23 cellular contexts compared by ENCODE assay signal in the genomic region with DNA sequence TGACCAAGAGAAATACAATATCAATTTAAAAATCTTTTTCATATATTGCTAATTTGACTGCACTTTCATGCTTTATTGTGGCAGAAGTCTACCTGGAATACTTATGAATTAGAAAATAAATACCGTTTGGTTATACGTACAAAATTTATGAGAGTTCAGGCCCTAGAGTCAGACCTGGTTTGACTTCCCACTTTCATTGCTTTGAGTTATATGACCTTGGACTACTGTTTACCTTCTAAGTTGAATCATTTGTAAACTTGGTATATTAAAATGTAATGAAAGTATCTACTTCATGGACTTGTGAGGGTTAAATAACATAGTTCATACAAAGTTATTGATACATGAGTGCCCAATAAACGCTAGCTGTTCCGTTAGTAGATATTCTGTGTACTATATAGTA. TPM values are rescaled to one million over a fixed set of nuclear protein-coding genes. Genes with fewer than 3 reads are reported as not detected.
A peak's percentile ranks its signal among the peaks of the same experiment; 100 is the strongest.
DNase-seq lines count a peak whose midpoint lies in the region; ATAC-seq and TF ChIP-seq lines count a peak whose summit lies in the region.
"Had no signal": no experiment of that assay in that cellular context is flagged by ENCODE, and none has a peak within 500 bp of the region (broad histone marks: within the 10 kb centered on the region; RNA-seq: fewer than 3 reads in every experiment).

No MANE protein-coding gene starts in this region.

- no peaks in the 10 kb centered on the region for H3K9me2 ChIP-seq in hepatocyte (replicated peaks; ENCODE audit: insufficient read depth)

- WGBS in adrenal gland, 4 donors = 59 to 68% (median 59%) methylated on average over 4 of the region's 4 CpGs
- 80% methylated on average over 4 of the region's 4 CpGs for WGBS in hepatocyte (ENCODE audit: low lambda C conversion rate, missing lambda C conversion rate)

- no peak for TF ChIP-seq CTCF in CD4-positive, alpha-beta T cell (IDR thresholded peaks at IDR 0.05)
- TF ChIP-seq CTCF in adrenal gland (IDR thresholded peaks at IDR 0.05) (no peak), hepatocyte (IDR thresholded peaks at IDR 0.05; ENCODE audit: poor library complexity) (no peak), gastrocnemius medialis (IDR thresholded peaks at IDR 0.05 in 4 of 5, conservative IDR thresholded peaks at IDR 0.05 in 1 of 5) (no peak)

- H4K20me1 ChIP-seq in hepatocyte (ENCODE audit: insufficient read depth, poor library complexity, severe bottlenecking) = peaks cover 100% of the 10 kb centered on the region

- intact Hi-C loops in CD4-positive, alpha-beta T cell (cut with DNase I, micrococcal nuclease) = no loop called here
- intact Hi-C loops in adrenal gland (cut with DNase I) = loop anchor here in 1 of 2 donors (10.0 kb wide), 1 partner anchor 51 kb away; no protein-coding TSS in a partner anchor
- intact Hi-C loops in gastrocnemius medialis (cut with DNase I; ENCODE audit: low total_unique reads) = no loop called here

- no peak for DNase-seq in CD4-positive, alpha-beta T cell
- no peak for DNase-seq in adrenal gland
- DNase-seq in hepatocyte (ENCODE audit: low spot score) = no peak
- DNase-seq in gastrocnemius medialis = no peak
- no peak for DNase-seq in left lobe of liver (ENCODE audit: low spot score)
- DNase-seq in GF-D8 (lab: John Stamatoyannopoulos, UW) = no peak
- DNase-seq: activated CD4-positive, alpha-beta T cell treated with anti-CD3 and anti-CD28 coated beads, Interleukin-2, amount 50 U/mL, for 48 hours; activated gamma-delta T cell; amygdala; COR-L47; DND-41; effector CD4-positive, alpha-beta T cell; glutamatergic neuron; H7; NCI-H1930; NCI-H345 had no signal

- no peaks in the 10 kb centered on the region for H3K9me3 ChIP-seq in CD4-positive, alpha-beta T cell (ENCODE audit: control insufficient read depth, low read length)
- H3K9me3 ChIP-seq in adrenal gland (replicated peaks in 1 of 3) (no peaks in the 10 kb centered on the region), hepatocyte (ENCODE audit: low read depth) (no peaks in the 10 kb centered on the region), gastrocnemius medialis (no peaks in the 10 kb centered on the region)
- H3K9me3 ChIP-seq: SJSA1, suprapubic skin had no signal

- no peaks in the 10 kb centered on the region for H3K27me3 Mint-ChIP-seq in CD4-positive, alpha-beta T cell
- H3K27me3 Mint-ChIP-seq: central memory CD8-positive, alpha-beta T cell had no signal

- POLR2A ChIA-PET in CD4-positive, alpha-beta T cell (lab: Charles Lee) = interaction anchor here (2.3 kb wide), 1 partner anchor 12 kb away, joined by 23 read pairs; a partner anchor contains a TSS

- H3K4me1 ChIP-seq in adrenal gland (replicated peaks in 1 of 2) (peaks cover 59 to 100% of the 10 kb centered on the region in 2 donors), hepatocyte (ENCODE audit: insufficient read depth) (peaks cover 24% of the 10 kb centered on the region), gastrocnemius medialis (peaks cover 92 to 96% of the 10 kb centered on the region in 2 donors)

- H2AFZ ChIP-seq in hepatocyte = no peak overlapping the region

- no peaks in the 10 kb centered on the region for H3K36me3 ChIP-seq in adrenal gland (replicated peaks in 1 of 2)
- no peaks in the 10 kb centered on the region for H3K36me3 ChIP-seq in hepatocyte (replicated peaks; ENCODE audit: insufficient read depth, low read depth)
- H3K36me3 ChIP-seq in gastrocnemius medialis = no peaks in the 10 kb centered on the region
- H3K36me3 ChIP-seq: suprapubic skin had no signal

- TF ChIP-seq POLR2A in adrenal gland (IDR thresholded peaks at IDR 0.05) = no peak
- TF ChIP-seq POLR2A in gastrocnemius medialis (IDR thresholded peaks at IDR 0.05) = no peak

- H3K4me2 ChIP-seq in hepatocyte = peak overlapping the region; percentile 40

- ATAC-seq in CD4-positive, alpha-beta T cell (ENCODE audit: poor library complexity) = no peak
- ATAC-seq in gastrocnemius medialis (no peak), left lobe of liver (no peak), GM21381 (IDR thresholded peaks at IDR 0.05; ENCODE audit: unreplicated experiment) (no peak)

- no peak overlapping the region for H3K4me3 Mint-ChIP-seq in CD4-positive, alpha-beta T cell
- H3K4me3 Mint-ChIP-seq: central memory CD8-positive, alpha-beta T cell; stimulated activated effector memory CD8-positive, alpha-beta T cell treated with anti-CD3 and anti-CD28 coated beads, Interleukin-12 subunit alpha, Interleukin-12 subunit beta, amount 100 ng/mL, for 72 hours had no signal

- peaks cover 52% of the 10 kb centered on the region for H3K4me1 Mint-ChIP-seq in CD4-positive, alpha-beta T cell (ENCODE audit: low read depth)

- CTCF ChIA-PET in CD4-positive, alpha-beta T cell (lab: Charles Lee) = no interaction called here

- no peaks in the 10 kb centered on the region for H3K27me3 ChIP-seq in CD4-positive, alpha-beta T cell (ENCODE audit: control insufficient read depth, insufficient read depth, low read length)
- H3K27me3 ChIP-seq in adrenal gland (no peaks in the 10 kb centered on the region), hepatocyte (no peaks in the 10 kb centered on the region), gastrocnemius medialis (no peaks in the 10 kb centered on the region)
- H3K27me3 ChIP-seq: SJSA1, suprapubic skin had no signal

- H3K9me3 Mint-ChIP-seq in CD4-positive, alpha-beta T cell = no peaks in the 10 kb centered on the region
- H3K9me3 Mint-ChIP-seq: central memory CD8-positive, alpha-beta T cell; stimulated activated effector memory CD8-positive, alpha-beta T cell treated with anti-CD3 and anti-CD28 coated beads, Interleukin-12 subunit alpha, Interleukin-12 subunit beta, amount 100 ng/mL, for 72 hours had no signal

- in situ Hi-C loops in gastrocnemius medialis (cut with MboI; ENCODE audit: low sequenced_read_pairs in 4 of 4) = loop anchor here in 1 of 4 donors (25.0 kb wide), 1 partner anchor 338 kb away; no protein-coding TSS in a partner anchor

- peak overlapping the region in 1 of 4 donors; percentile 13 for H3K4me3 ChIP-seq in adrenal gland
- no peak overlapping the region for H3K4me3 ChIP-seq in hepatocyte
- H3K4me3 ChIP-seq in gastrocnemius medialis = no peak overlapping the region
- H3K4me3 ChIP-seq: SJSA1, suprapubic skin had no signal

- no peak overlapping the region for H3K27ac ChIP-seq in CD4-positive, alpha-beta T cell (ENCODE audit: low read depth, low read length)
- H3K27ac ChIP-seq in adrenal gland (peak overlapping the region in 3 of 5 donors; percentile 13 to 53 (median 44)), hepatocyte (no peak overlapping the region), gastrocnemius medialis (peak overlapping the region in 3 of 4 donors; percentile 1 to 29 (median 25))
- H3K27ac ChIP-seq: SJSA1, suprapubic skin had no signal

- H3K27ac Mint-ChIP-seq in CD4-positive, alpha-beta T cell = peak overlapping the region; percentile 14
- H3K27ac Mint-ChIP-seq: stimulated activated effector memory CD8-positive, alpha-beta T cell treated with anti-CD3 and anti-CD28 coated beads, Interleukin-12 subunit alpha, Interleukin-12 subunit beta, amount 100 ng/mL, for 72 hours had no signal

- peaks cover 100% of the 10 kb centered on the region for H3K79me2 ChIP-seq in hepatocyte

- H3K36me3 Mint-ChIP-seq in CD4-positive, alpha-beta T cell (ENCODE audit: low read depth) = peaks cover 9% of the 10 kb centered on the region
- H3K36me3 Mint-ChIP-seq: stimulated activated effector memory CD8-positive, alpha-beta T cell treated with anti-CD3 and anti-CD28 coated beads, Interleukin-12 subunit alpha, Interleukin-12 subunit beta, amount 100 ng/mL, for 72 hours had no signal

RNA-seq across cellular contexts. Expression of a gene that starts 12.0 kb away (rescaled TPM):
- total RNA-seq in CD4-positive, alpha-beta T cell = 100 to 1,000 TPM; 162 to 177 TPM
- total RNA-seq in adrenal gland = 100 to 1,000 TPM; 324 to 894 (median 436) TPM
- polyA plus RNA-seq in adrenal gland = 100 to 1,000 TPM in 2 of 3 donors, 10 to 100 TPM in 1; 71.3 to 900 (median 120) TPM
- total RNA-seq in hepatocyte = 267 and 324 TPM in 2 replicates
- polyA plus RNA-seq in hepatocyte = 288 and 290 TPM in 2 replicates
- total RNA-seq in gastrocnemius medialis = 100 to 1,000 TPM; 227 to 320 (median 243) TPM
- total RNA-seq in left lobe of liver = 72.4 TPM

RNA-seq across cellular contexts. Expression of a gene that starts 40.0 kb away (rescaled TPM):
- not detected for total RNA-seq in CD4-positive, alpha-beta T cell
- total RNA-seq in adrenal gland = under 1 TPM in 5 of 8 donors, not detected in 3; 0.08 to 0.43 (median 0.25) TPM
- under 1 TPM in 1 of 3 donors, not detected in 2; 0.22 TPM for polyA plus RNA-seq in adrenal gland
- 0.08 TPM in 1 of 2 replicates, not detected in the other for total RNA-seq in hepatocyte
- polyA plus RNA-seq in hepatocyte = 0.41 TPM in 1 of 2 replicates, not detected in the other
- total RNA-seq in gastrocnemius medialis = not detected
- not detected for total RNA-seq in left lobe of liver
- total RNA-seq: H7; sciatic nerve; suprapubic skin; T-helper 2 cell treated with Interferon-gamma antibody and Interleukin-4, amounts not matched to agents 100 ng/mL and 5 ng/mL, for 36 hours had no signal

Comparison
In these comparisons a context has a peak if more than half of its experiments do, and no peak if none do; other contexts are left out.
1. H3K27ac ChIP-seq: peak in adrenal gland (3 of 5) and gastrocnemius medialis (3 of 4); none in CD4-positive, alpha-beta T cell (single experiment) and hepatocyte (single experiment).